Comparison of ENCODE assay signal across 35 cellular contexts in the genomic region with DNA sequence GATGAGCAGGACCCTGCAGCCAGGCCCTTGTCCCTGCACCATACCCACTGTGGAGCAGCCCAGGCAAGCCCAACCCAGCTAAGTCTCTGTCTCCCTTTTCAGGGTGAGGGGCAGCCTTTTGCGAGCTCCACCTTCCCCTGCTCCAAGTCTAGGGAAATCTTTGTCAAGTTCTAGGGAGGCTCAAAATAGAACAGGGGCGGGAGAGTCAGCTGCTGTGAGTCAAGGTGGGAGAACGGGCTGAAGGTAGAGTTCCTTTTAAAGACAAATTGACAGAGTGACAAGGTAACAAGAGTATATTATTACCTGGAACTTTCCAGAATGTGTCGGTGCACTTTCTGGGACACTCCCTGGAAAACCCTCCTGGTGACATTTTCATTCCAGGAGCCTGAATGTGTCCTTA.
A peak's percentile ranks its signal among the peaks of the same experiment; 100 is the strongest.
DNase-seq lines count a peak whose midpoint lies in the region; TF ChIP-seq lines count a peak whose summit lies in the region.
"Had no signal": no experiment of that assay in that cellular context is flagged by ENCODE, and none has a peak within 500 bp of the region (broad histone marks: within the 10 kb centered on the region; RNA-seq: fewer than 3 reads in every experiment).

No MANE protein-coding gene starts in this region.

- peaks cover 22% of the 10 kb centered on the region for H3K9me3 ChIP-seq in mammary epithelial cell (replicated peaks; ENCODE audit: insufficient read depth, low read length)
- H3K9me3 ChIP-seq: BE2C had no signal

- no peaks in the 10 kb centered on the region for H3K36me3 ChIP-seq in mammary epithelial cell (ENCODE audit: insufficient read depth, low read length)
- H3K36me3 ChIP-seq: BLaER1; BLaER1 treated with 17β-estradiol and CSF1 and Interleukin-3, amounts not matched to agents 10 nM and 100 nM had no signal

- no peak overlapping the region for H3K4me3 ChIP-seq in mammary epithelial cell (replicated peaks in 1 of 3; ENCODE audit: insufficient read depth in 1 of 3, low read depth in 2 of 3, low read length in 3 of 3)
- H3K4me3 ChIP-seq: A549; BLaER1; BLaER1 treated with 17β-estradiol and CSF1 and Interleukin-3, amounts not matched to agents 10 nM and 100 nM had no signal

- H2AFZ ChIP-seq in mammary epithelial cell (ENCODE audit: low read depth, low read length), result no peak overlapping the region

- H3K4me1 Mint-ChIP-seq in neural crest cell, result no peaks in the 10 kb centered on the region
- H3K4me1 Mint-ChIP-seq: B cell; CD14-positive monocyte; CD4-positive, alpha-beta memory T cell; CD4-positive, CD25-positive, alpha-beta regulatory T cell; CD8-positive, alpha-beta memory T cell had no signal

- dilution Hi-C loops in mammary epithelial cell (cut with HindIII; ENCODE audit: low sequenced_read_pairs), result no loop called here

- no peaks in the 10 kb centered on the region for H3K79me2 ChIP-seq in mammary epithelial cell (ENCODE audit: insufficient read depth, low read length)

- H4K20me1 ChIP-seq in mammary epithelial cell (ENCODE audit: insufficient read depth, low read length), result no peaks in the 10 kb centered on the region
- H4K20me1 ChIP-seq: BLaER1 had no signal

- DNase-seq in caudate nucleus (lab: John Stamatoyannopoulos, UW) (peak in 42 of 61 donors; percentile 6 to 89 (median 37)), head of caudate nucleus (peak in 40 of 42 donors; percentile 22 to 89 (median 60)), neural crest cell (ENCODE audit: low read depth, low spot score) (no peak), putamen (ENCODE audit: low spot score) (peak; percentile 80), HPDE6-E6E7 (ENCODE audit: extremely low spot score) (no peak), mammary epithelial cell (no peak), NCI-H226 (no peak)
- no peak for DNase-seq in activated T-cell treated with anti-CD3 and anti-CD28 coated beads, Interleukin-2, amount 50 U/mL, for 1 hour
- DNase-seq: 8988T; ACHN; AML-193; BE2C; C1 segment of cervical spinal cord; Caco-2; Calu3; CD4-positive, alpha-beta memory T cell; CD4-positive, alpha-beta T cell; CD4-positive, CD25-positive, alpha-beta regulatory T cell; CD8-positive, alpha-beta memory T cell; CD8-positive, alpha-beta T cell; COR-L47; DMS 273 treated with DMSO at 0.1 percent for 48 hours; DMS153; DMS53; DMS79; DMS79 treated with DMSO at 0.1 percent for 48 hours; DND-41; EL had no signal

- no peaks in the 10 kb centered on the region for H3K4me1 ChIP-seq in mammary epithelial cell (ENCODE audit: insufficient read depth, low read length)
- H3K4me1 ChIP-seq: A549; BE2C; BLaER1; BLaER1 treated with 17β-estradiol and CSF1 and Interleukin-3, amounts not matched to agents 10 nM and 100 nM; Caco-2 had no signal

- H3K27ac ChIP-seq in caudate nucleus (ENCODE audit: low read depth, low read length) (peak overlapping the region; percentile 58), mammary epithelial cell (ENCODE audit: insufficient read depth, low read depth, low read length) (no peak overlapping the region)
- H3K27ac ChIP-seq: 22Rv1; A549; BLaER1; BLaER1 treated with 17β-estradiol and CSF1 and Interleukin-3, amounts not matched to agents 10 nM and 100 nM; C4-2B had no signal

- no peaks in the 10 kb centered on the region for H3K9me3 Mint-ChIP-seq in neural crest cell
- H3K9me3 Mint-ChIP-seq: CD4-positive, alpha-beta T cell had no signal

- H3K36me3 Mint-ChIP-seq in neural crest cell (ENCODE audit: low read depth), result no peaks in the 10 kb centered on the region
- H3K36me3 Mint-ChIP-seq: CD14-positive monocyte; CD4-positive, alpha-beta memory T cell; CD4-positive, CD25-positive, alpha-beta regulatory T cell; CD8-positive, alpha-beta memory T cell; CD8-positive, alpha-beta T cell had no signal

- H3K27me3 Mint-ChIP-seq in neural crest cell (ENCODE audit: low read depth), result no peaks in the 10 kb centered on the region
- H3K27me3 Mint-ChIP-seq: CD4-positive, alpha-beta T cell; CD4-positive, CD25-positive, alpha-beta regulatory T cell had no signal

- intact Hi-C loops in head of caudate nucleus (cut with DNase I) (no loop called here), mammary epithelial cell (cut with micrococcal nuclease) (no loop called here)

- no peak overlapping the region for H3K9ac ChIP-seq in mammary epithelial cell (ENCODE audit: insufficient read depth, low read length)
- H3K9ac ChIP-seq: BLaER1; BLaER1 treated with 17β-estradiol and CSF1 and Interleukin-3, amounts not matched to agents 10 nM and 100 nM had no signal

- peak overlapping the region; percentile 57 for H3K27ac Mint-ChIP-seq in neural crest cell (ENCODE audit: unreplicated experiment)
- H3K27ac Mint-ChIP-seq: B cell; CD14-positive monocyte; CD4-positive, alpha-beta memory T cell; CD4-positive, alpha-beta T cell; CD4-positive, CD25-positive, alpha-beta regulatory T cell; CD8-positive, alpha-beta memory T cell; CD8-positive, alpha-beta T cell had no signal

- BruUV-seq in mammary epithelial cell (replicated peaks; lab: Mats Ljungman, UMichigan), result no TSS peak

- CTCF ChIA-PET in mammary epithelial cell (lab: Charles Lee; ENCODE audit: low non-redundant PET), result no interaction called here

- H3K27me3 ChIP-seq in mammary epithelial cell (ENCODE audit: insufficient read depth, low read length), result no peaks in the 10 kb centered on the region
- H3K27me3 ChIP-seq: BE2C; BLaER1; BLaER1 treated with 17β-estradiol and CSF1 and Interleukin-3, amounts not matched to agents 10 nM and 100 nM had no signal

- in situ Hi-C loops in mammary epithelial cell (cut with MboI; ENCODE audit: low sequenced_read_pairs in 2 of 2), result no loop called here

- H3K4me3 Mint-ChIP-seq in neural crest cell, result no peak overlapping the region
- H3K4me3 Mint-ChIP-seq: B cell; CD14-positive monocyte; CD4-positive, alpha-beta memory T cell; CD4-positive, alpha-beta T cell; CD4-positive, CD25-positive, alpha-beta regulatory T cell; CD8-positive, alpha-beta memory T cell; CD8-positive, alpha-beta T cell had no signal

- TF ChIP-seq CTCF in neural crest cell (conservative IDR thresholded peaks at IDR 0.05) (no peak), mammary epithelial cell (conservative IDR thresholded peaks at IDR 0.05 in 1 of 2, IDR thresholded peaks at IDR 0.05 in 1 of 2; ENCODE audit: extremely low read depth in 1 of 2, insufficient read depth in 1 of 2, low read depth in 1 of 2, low read length in 2 of 2) (no peak)

- no peak overlapping the region for H3K4me2 ChIP-seq in mammary epithelial cell (ENCODE audit: insufficient read depth, low read depth, low read length)
- H3K4me2 ChIP-seq: A549; BLaER1; BLaER1 treated with 17β-estradiol and CSF1 and Interleukin-3, amounts not matched to agents 10 nM and 100 nM had no signal

- 67% methylated on average over 4 of the region's 4 CpGs for WGBS in mammary epithelial cell (ENCODE audit: low coverage, missing lambda C conversion rate)

Comparison
In these comparisons a context has a peak if more than half of its experiments do, and no peak if none do; other contexts are left out.
1. DNase-seq: peak in caudate nucleus (42 of 61), head of caudate nucleus (40 of 42) and putamen (single experiment); none in neural crest cell (single experiment), HPDE6-E6E7 (single experiment), mammary epithelial cell (single experiment), NCI-H226 (single experiment) and activated T-cell treated with anti-CD3 and anti-CD28 coated beads, Interleukin-2, amount 50 U/mL, for 1 hour (single experiment).